ENCODE assay signal across 13 cellular contexts in genomic region chr4:31023109-31023508, GRCh38.
DNase-seq lines count a peak whose midpoint lies in the region; ATAC-seq and TF ChIP-seq lines count a peak whose summit lies in the region.
"Had no signal": no experiment of that assay in that cellular context is flagged by ENCODE, and none has a peak within 500 bp of the region (broad histone marks: within the 10 kb centered on the region; RNA-seq: fewer than 3 reads in every experiment).

No MANE protein-coding gene starts in this region.

- TF ChIP-seq POLR2A in heart left ventricle (IDR thresholded peaks at IDR 0.05) = no peak

- H3K4me2 ChIP-seq in hepatocyte (peak overlapping the region; percentile 20), Karpas-422 (ENCODE audit: low read depth, low read length, poor library complexity, severe bottlenecking) (no peak overlapping the region)
- H3K4me2 ChIP-seq: BLaER1 treated with 17β-estradiol and CSF1 and Interleukin-3, amounts not matched to agents 10 nM and 100 nM had no signal

- WGBS in heart left ventricle, 4 donors = 36 to 58% (median 51%) methylated on average over 2 of the region's 2 CpGs
- 78% methylated on average over 2 of the region's 2 CpGs for WGBS in hepatocyte (ENCODE audit: low lambda C conversion rate, missing lambda C conversion rate)

- H3K27ac ChIP-seq in heart left ventricle = peak overlapping the region in 6 of 12 donors; percentile 34 to 76 (median 64)
- H3K27ac ChIP-seq in ascending aorta = peak overlapping the region; percentile 2 to 5
- H3K27ac ChIP-seq in hepatocyte = peak overlapping the region; percentile 12
- no peak overlapping the region for H3K27ac ChIP-seq in Karpas-422 (ENCODE audit: low read length)
- H3K27ac ChIP-seq: BLaER1 treated with 17β-estradiol and CSF1 and Interleukin-3, amounts not matched to agents 10 nM and 100 nM had no signal

- intact Hi-C loops in heart left ventricle (cut with DNase I) = loop anchor here in 2 of 10 donors (5.0 to 10.0 kb wide), 2 partner anchors 298 to 301 kb away; partner anchors contain the start of gene PCDH7 (in 2 of the 2)
- intact Hi-C loops in Right ventricle myocardium inferior (cut with DNase I) = loop anchor here (5.0 kb wide), 1 partner anchor 306 kb away; no protein-coding TSS in a partner anchor
- intact Hi-C loops in ascending aorta (cut with DNase I) = no loop called here

- peak overlapping the region in 2 of 12 donors; percentile 7 to 11 for H3K4me3 ChIP-seq in heart left ventricle
- peak overlapping the region in 1 of 2 donors; percentile 19 for H3K4me3 ChIP-seq in ascending aorta
- H3K4me3 ChIP-seq in hepatocyte = no peak overlapping the region
- H3K4me3 ChIP-seq in mucosa of stomach (ENCODE audit: low read length) = peak overlapping the region; percentile 2
- H3K4me3 ChIP-seq in Karpas-422 (ENCODE audit: low read length) = no peak overlapping the region
- H3K4me3 ChIP-seq: BLaER1 treated with 17β-estradiol and CSF1 and Interleukin-3, amounts not matched to agents 10 nM and 100 nM had no signal

- no peaks in the 10 kb centered on the region for H3K79me2 ChIP-seq in hepatocyte
- no peaks in the 10 kb centered on the region for H3K79me2 ChIP-seq in Karpas-422 (ENCODE audit: low read length)

- H3K9me3 ChIP-seq in heart left ventricle (no peaks in the 10 kb centered on the region), ascending aorta (no peaks in the 10 kb centered on the region), hepatocyte (ENCODE audit: low read depth) (no peaks in the 10 kb centered on the region), mucosa of stomach (ENCODE audit: control insufficient read depth, low read length) (no peaks in the 10 kb centered on the region), Karpas-422 (ENCODE audit: low read length) (peaks cover 26% of the 10 kb centered on the region)
- H3K9me3 ChIP-seq: BLaER1 treated with 17β-estradiol and CSF1 and Interleukin-3, amounts not matched to agents 10 nM and 100 nM had no signal

- no peak overlapping the region for H3K9ac ChIP-seq in mucosa of stomach (ENCODE audit: low read length)
- H3K9ac ChIP-seq in Karpas-422 (ENCODE audit: low read length) = no peak overlapping the region
- H3K9ac ChIP-seq: BLaER1 treated with 17β-estradiol and CSF1 and Interleukin-3, amounts not matched to agents 10 nM and 100 nM had no signal

- ATAC-seq in heart left ventricle (peak in 3 of 4 donors; percentile 57 to 87 (median 86)), Right ventricle myocardium inferior (no peak)

- no peak for DNase-seq in heart left ventricle
- DNase-seq in Right ventricle myocardium inferior (ENCODE audit: missing footprints) = no peak
- no peak for DNase-seq in ascending aorta (ENCODE audit: low spot score in 2 of 2)
- DNase-seq in hepatocyte (ENCODE audit: low spot score) = no peak
- DNase-seq in Karpas-422 = no peak
- DNase-seq in activated CD4-positive, CD25-positive, alpha-beta regulatory T cell (lab: John Stamatoyannopoulos, UW) = no peak
- no peak for DNase-seq in NCI-H1092 (lab: John Stamatoyannopoulos, UW)
- DNase-seq: ACHN; CD4-positive, CD25-positive, alpha-beta regulatory T cell; DMS53; GF-D8 had no signal

- H3K9me2 ChIP-seq in hepatocyte (replicated peaks; ENCODE audit: insufficient read depth) = no peaks in the 10 kb centered on the region
- no peaks in the 10 kb centered on the region for H3K9me2 ChIP-seq in Karpas-422 (replicated peaks; ENCODE audit: insufficient read depth, low read length)

- H3K27me3 ChIP-seq in heart left ventricle (no peaks in the 10 kb centered on the region), ascending aorta (no peaks in the 10 kb centered on the region), hepatocyte (no peaks in the 10 kb centered on the region), mucosa of stomach (ENCODE audit: control insufficient read depth, insufficient read depth, low read length) (no peaks in the 10 kb centered on the region), Karpas-422 (ENCODE audit: low read length) (no peaks in the 10 kb centered on the region)
- H3K27me3 ChIP-seq: BLaER1 treated with 17β-estradiol and CSF1 and Interleukin-3, amounts not matched to agents 10 nM and 100 nM had no signal

- H2AFZ ChIP-seq in hepatocyte (no peak overlapping the region), Karpas-422 (ENCODE audit: low read length) (no peak overlapping the region)

- H3K4me1 ChIP-seq in heart left ventricle (peaks cover 0 to 12% (median 0%) of the 10 kb centered on the region in 12 donors), ascending aorta (peaks cover 0 to 16% of the 10 kb centered on the region in 2 donors), hepatocyte (ENCODE audit: insufficient read depth) (peaks cover 18% of the 10 kb centered on the region), mucosa of stomach (ENCODE audit: control insufficient read depth, insufficient read depth, low read length) (no peaks in the 10 kb centered on the region), Karpas-422 (ENCODE audit: low read length) (no peaks in the 10 kb centered on the region)
- H3K4me1 ChIP-seq: BLaER1 treated with 17β-estradiol and CSF1 and Interleukin-3, amounts not matched to agents 10 nM and 100 nM had no signal

- no peaks in the 10 kb centered on the region for H4K20me1 ChIP-seq in hepatocyte (ENCODE audit: insufficient read depth, poor library complexity, severe bottlenecking)
- H4K20me1 ChIP-seq in Karpas-422 (ENCODE audit: insufficient read depth, low read depth, low read length) = no peaks in the 10 kb centered on the region
- H4K20me1 ChIP-seq: BLaER1 treated with 17β-estradiol and CSF1 and Interleukin-3, amounts not matched to agents 10 nM and 100 nM had no signal

- TF ChIP-seq CTCF in heart left ventricle (IDR thresholded peaks at IDR 0.05) = no peak
- no peak for TF ChIP-seq CTCF in ascending aorta (IDR thresholded peaks at IDR 0.05)
- no peak for TF ChIP-seq CTCF in hepatocyte (IDR thresholded peaks at IDR 0.05; ENCODE audit: poor library complexity)

- H3K36me3 ChIP-seq in heart left ventricle (no peaks in the 10 kb centered on the region), ascending aorta (no peaks in the 10 kb centered on the region), hepatocyte (replicated peaks; ENCODE audit: insufficient read depth, low read depth) (no peaks in the 10 kb centered on the region), mucosa of stomach (ENCODE audit: control insufficient read depth, insufficient read depth, low read length) (no peaks in the 10 kb centered on the region), Karpas-422 (ENCODE audit: insufficient read depth, low read length) (no peaks in the 10 kb centered on the region)
- H3K36me3 ChIP-seq: BLaER1 treated with 17β-estradiol and CSF1 and Interleukin-3, amounts not matched to agents 10 nM and 100 nM had no signal
